Comparison of ENCODE assay signal across 8 cellular contexts in the genomic region with DNA sequence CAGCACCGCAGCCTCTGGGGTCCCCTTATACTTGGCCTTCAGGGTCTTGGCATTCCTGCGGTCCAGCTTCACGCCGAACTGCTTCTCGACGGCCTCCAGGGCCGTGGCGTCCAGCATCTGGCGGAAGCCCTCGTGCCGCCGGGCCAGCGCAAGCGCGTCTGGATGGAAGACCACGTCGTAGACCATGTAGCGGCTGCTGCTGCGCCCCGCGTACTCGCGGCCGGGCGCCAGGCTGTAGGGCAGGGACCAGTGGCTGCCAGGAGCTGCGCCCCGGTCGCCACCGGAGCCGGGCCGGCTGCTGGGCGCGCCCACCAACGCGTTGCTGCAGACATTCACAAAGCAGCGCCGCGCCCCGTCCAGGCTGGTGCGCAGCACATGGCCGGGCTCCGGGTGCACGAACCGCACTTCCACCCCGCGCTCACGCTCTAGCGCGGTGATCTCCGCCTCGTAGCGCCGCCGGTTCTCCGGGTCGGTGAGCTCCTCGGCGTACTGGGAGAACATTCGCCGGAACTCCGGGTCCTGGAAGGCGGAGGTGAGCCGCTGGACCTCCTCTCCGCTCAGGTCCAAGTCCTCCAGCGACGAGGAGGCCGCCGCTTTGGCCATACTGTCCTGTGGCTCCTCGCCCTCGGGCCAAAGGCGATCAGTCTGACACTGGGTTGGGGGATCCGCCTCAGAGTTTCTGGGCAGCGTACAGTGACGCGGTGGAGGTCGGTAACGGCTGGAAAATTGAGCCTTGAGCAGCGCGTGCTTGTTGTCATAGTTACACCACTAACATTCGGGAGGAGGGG. TPM values are rescaled to one million over a fixed set of nuclear protein-coding genes. Genes with fewer than 3 reads are reported as not detected.
DNase-seq lines count a peak whose midpoint lies in the region; ATAC-seq and TF ChIP-seq lines count a peak whose summit lies in the region.

A gene with protein sequence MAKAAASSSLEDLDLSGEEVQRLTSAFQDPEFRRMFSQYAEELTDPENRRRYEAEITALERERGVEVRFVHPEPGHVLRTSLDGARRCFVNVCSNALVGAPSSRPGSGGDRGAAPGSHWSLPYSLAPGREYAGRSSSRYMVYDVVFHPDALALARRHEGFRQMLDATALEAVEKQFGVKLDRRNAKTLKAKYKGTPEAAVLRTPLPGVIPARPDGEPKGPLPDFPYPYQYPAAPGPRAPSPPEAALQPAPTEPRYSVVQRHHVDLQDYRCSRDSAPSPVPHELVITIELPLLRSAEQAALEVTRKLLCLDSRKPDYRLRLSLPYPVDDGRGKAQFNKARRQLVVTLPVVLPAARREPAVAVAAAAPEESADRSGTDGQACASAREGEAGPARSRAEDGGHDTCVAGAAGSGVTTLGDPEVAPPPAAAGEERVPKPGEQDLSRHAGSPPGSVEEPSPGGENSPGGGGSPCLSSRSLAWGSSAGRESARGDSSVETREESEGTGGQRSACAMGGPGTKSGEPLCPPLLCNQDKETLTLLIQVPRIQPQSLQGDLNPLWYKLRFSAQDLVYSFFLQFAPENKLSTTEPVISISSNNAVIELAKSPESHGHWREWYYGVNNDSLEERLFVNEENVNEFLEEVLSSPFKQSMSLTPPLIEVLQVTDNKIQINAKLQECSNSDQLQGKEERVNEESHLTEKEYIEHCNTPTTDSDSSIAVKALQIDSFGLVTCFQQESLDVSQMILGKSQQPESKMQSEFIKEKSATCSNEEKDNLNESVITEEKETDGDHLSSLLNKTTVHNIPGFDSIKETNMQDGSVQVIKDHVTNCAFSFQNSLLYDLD (minus strand): TSS at position 698 of the 788 bp plus-strand sequence. CDS start 95 bp downstream, at position 603.

- TF ChIP-seq CTCF in BJ (IDR thresholded peaks at IDR 0.05; ENCODE audit: insufficient read depth, low read depth, low read length), result no peak

- peak within 1 kb of the TSS; percentile 99 for H3K27ac ChIP-seq in effector memory CD4-positive, alpha-beta T cell (ENCODE audit: insufficient read depth, low read length, poor library complexity, severe bottlenecking)
- H3K27ac ChIP-seq in mesendoderm (ENCODE audit: low read depth, low read length), result peak within 1 kb of the TSS; percentile 99

- no CpG with 5 or more reads among the region's 80 CpGs for WGBS in mesendoderm (ENCODE audit: extremely low coverage, insufficient coverage, low lambda C conversion rate)

- no peak within 1 kb of the TSS for H4K5ac ChIP-seq in mesendoderm (ENCODE audit: low read length)

- H3K4me3 ChIP-seq in BJ (ENCODE audit: low read depth, low read length) (peak within 1 kb of the TSS; percentile 97), mesendoderm (ENCODE audit: low read length) (peak within 1 kb of the TSS; percentile 99)
- H3K4me3 ChIP-seq in effector memory CD4-positive, alpha-beta T cell (ENCODE audit: insufficient read depth, low read depth, low read length, poor library complexity, severe bottlenecking), result peak within 1 kb of the TSS; percentile 95

- peak within 1 kb of the TSS; percentile 99 for H3K56ac ChIP-seq in mesendoderm (ENCODE audit: low read length)

- H3K4me2 ChIP-seq in mesendoderm (ENCODE audit: low read length), result peak within 1 kb of the TSS; percentile 96

- peak within 1 kb of the TSS; percentile 99 for H3K9ac ChIP-seq in mesendoderm (ENCODE audit: low read length)

- H2BK15ac ChIP-seq in mesendoderm (replicated peaks; ENCODE audit: low read depth), result no peak within 1 kb of the TSS

- POLR2A ChIA-PET in BJ (lab: Charles Lee), result interaction anchor here (0.6 to 1.0 kb wide), 2 partner anchors 13 to 14 kb away, joined by 3 to 4 read pairs; a partner anchor contains a TSS
- POLR2A ChIA-PET in activated CD8-positive, alpha-beta memory T cell treated with anti-CD3 and anti-CD28 coated beads for 36 hours (lab: Charles Lee), result interaction anchor here (0.8 to 4.5 kb wide), 8 partner anchors 11 to 364 kb away, joined by 3 to 39 read pairs (median 6); a partner anchor contains a TSS

- ATAC-seq in GM19351 (IDR thresholded peaks at IDR 0.05; ENCODE audit: unreplicated experiment), result peak; percentile 29
- peak; percentile 20 for ATAC-seq in HG03457 (IDR thresholded peaks at IDR 0.05; ENCODE audit: unreplicated experiment)

- H2BK5ac ChIP-seq in mesendoderm (ENCODE audit: low read length), result peak within 1 kb of the TSS; percentile 97

- CTCF ChIA-PET in BJ (lab: Yijun Ruan, JAX), result interaction anchor here (0.6 to 2.3 kb wide), 18 partner anchors 11 to 228 kb away, joined by 3 to 25 read pairs (median 5); a partner anchor contains a TSS
- CTCF ChIA-PET in activated CD8-positive, alpha-beta memory T cell treated with anti-CD3 and anti-CD28 coated beads for 36 hours (lab: Charles Lee), result interaction anchor here (1.0 to 5.2 kb wide), 12 partner anchors 10 to 599 kb away, joined by 3 to 63 read pairs (median 5); a partner anchor contains a TSS

- no peak within 1 kb of the TSS for H2BK120ac ChIP-seq in mesendoderm (ENCODE audit: low read depth, low read length)

- H3K23ac ChIP-seq in mesendoderm (ENCODE audit: low read length), result peak within 1 kb of the TSS; percentile 29

- no peak for DNase-seq in BJ (ENCODE audit: low read depth)
- DNase-seq in NCI-H69 (lab: John Stamatoyannopoulos, UW), result peak; percentile 85
- DNase-seq in effector memory CD4-positive, alpha-beta T cell, result peak; percentile 61 to 65 (median 63)
- peak; percentile 91 for DNase-seq in mesendoderm
- DNase-seq in stimulated activated CD8-positive, alpha-beta memory T cell treated with anti-CD3 and anti-CD28 coated beads, Interleukin-2, amount 100 ng/mL, for 48 hours (ENCODE audit: low read depth in 2 of 2), result peak; percentile 34 to 45

- H3K36me3 ChIP-seq in BJ (ENCODE audit: control insufficient read depth, insufficient read depth, low read length) (no peaks in the 10 kb centered on the region), mesendoderm (ENCODE audit: control insufficient read depth, insufficient read depth, low read length) (no peaks in the 10 kb centered on the region)
- H3K36me3 ChIP-seq in effector memory CD4-positive, alpha-beta T cell (ENCODE audit: control insufficient read depth, insufficient read depth, low read length), result no peaks in the 10 kb centered on the region

- H3K27me3 ChIP-seq in BJ (ENCODE audit: control insufficient read depth, insufficient read depth, low read length), result no peaks in the 10 kb centered on the region
- H3K27me3 ChIP-seq in effector memory CD4-positive, alpha-beta T cell (replicated peaks; ENCODE audit: control insufficient read depth, insufficient read depth, low read length, poor library complexity, severe bottlenecking), result no peaks in the 10 kb centered on the region
- H3K27me3 ChIP-seq in mesendoderm (ENCODE audit: insufficient read depth, low read length, poor library complexity), result no peaks in the 10 kb centered on the region

- H2AK5ac ChIP-seq in mesendoderm (ENCODE audit: low read length), result no peak within 1 kb of the TSS

- H3K18ac ChIP-seq in mesendoderm (ENCODE audit: low read length), result peak within 1 kb of the TSS; percentile 88

- H3K79me2 ChIP-seq in mesendoderm (ENCODE audit: control insufficient read depth, insufficient read depth, low read length), result peaks cover 48% of the 10 kb centered on the region

- H3K4ac ChIP-seq in mesendoderm (ENCODE audit: low read depth, low read length), result peak within 1 kb of the TSS; percentile 88

- H4K8ac ChIP-seq in mesendoderm (ENCODE audit: low read depth, low read length), result no peak within 1 kb of the TSS

- H3K9me3 ChIP-seq in effector memory CD4-positive, alpha-beta T cell (ENCODE audit: control insufficient read depth, low read length), result no peaks in the 10 kb centered on the region

- peaks cover 13% of the 10 kb centered on the region for H3K4me1 ChIP-seq in effector memory CD4-positive, alpha-beta T cell (ENCODE audit: control insufficient read depth, insufficient read depth, low read length, poor library complexity, severe bottlenecking)
- no peaks in the 10 kb centered on the region for H3K4me1 ChIP-seq in mesendoderm (ENCODE audit: control insufficient read depth, low read depth, low read length)

- peaks cover 7% of the 10 kb centered on the region for H3K79me1 ChIP-seq in mesendoderm (ENCODE audit: low read length)

RNA-seq across cellular contexts. Expression of the gene that starts here (rescaled TPM):
- polyA plus RNA-seq in BJ (2011; rRNA removed), result 3.6 and 4.2 TPM in 2 replicates
- polyA minus RNA-seq in BJ (2011; rRNA and poly(A)+ RNA removed), result 1.0 and 1.1 TPM in 2 replicates
- 10 to 100 TPM; 17.1 to 17.8 TPM for total RNA-seq in activated CD8-positive, alpha-beta memory T cell treated with anti-CD3 and anti-CD28 coated beads for 36 hours
- polyA plus RNA-seq in mesendoderm (2013, experiment 1 of 2), result 15.5 TPM
- polyA plus RNA-seq in mesendoderm (2013, experiment 2 of 2), result 19.3 TPM
